Comparison of ENCODE assay signal across 8 cellular contexts in genomic region chr9:94639045-94639995, GRCh38. TPM values are rescaled to one million over a fixed set of nuclear protein-coding genes. Genes with fewer than 3 reads are reported as not detected.
DNase-seq lines count a peak whose midpoint lies in the region; TF ChIP-seq lines count a peak whose summit lies in the region.

Gene FBP1 (minus strand): TSS chr9:94639518. CDS start chr9:94639310, 208 bp downstream.

- H3K27ac ChIP-seq in muscle layer of colon (ENCODE audit: low read depth, low read length) (no peak within 1 kb of the TSS), suprapubic skin (no peak within 1 kb of the TSS)

- H3K4me3 ChIP-seq in GM06990 (replicated peaks; ENCODE audit: low read depth, low read length): peak within 1 kb of the TSS; percentile 63
- peak within 1 kb of the TSS; percentile 40 to 56 for H3K4me3 ChIP-seq in muscle layer of colon (ENCODE audit: low read depth in 1 of 2, low read length in 2 of 2)
- H3K4me3 ChIP-seq in suprapubic skin: peak within 1 kb of the TSS; percentile 58

- H3K27me3 Mint-ChIP-seq in endothelial cell (ENCODE audit: unreplicated experiment): peaks cover 9% of the 10 kb centered on the region

- DNase-seq in GM06990 (ENCODE audit: extremely low read depth, insufficient read length) (peak; percentile 49), HuH-7 (ENCODE audit: low spot score) (peak; percentile 44), endothelial cell (ENCODE audit: low spot score) (peak; percentile 32), suprapubic skin (ENCODE audit: low spot score in 2 of 2) (no peak), NCI-H187 (lab: John Stamatoyannopoulos, UW) (no peak), glomerular visceral epithelial cell (ENCODE audit: extremely low spot score) (no peak)
- DNase-seq in activated CD8-positive, alpha-beta memory T cell treated with anti-CD3 and anti-CD28 coated beads for 24 hours: peak; percentile 76

- no peak for TF ChIP-seq EP300 in suprapubic skin (IDR thresholded peaks at IDR 0.05)

- no peak within 1 kb of the TSS for H3K9ac ChIP-seq in muscle layer of colon (ENCODE audit: low read length)

- no peaks in the 10 kb centered on the region for H3K36me3 ChIP-seq in GM06990 (ENCODE audit: control insufficient read depth, insufficient read depth, low read length)
- H3K36me3 ChIP-seq in muscle layer of colon (ENCODE audit: insufficient read depth, low read length): no peaks in the 10 kb centered on the region
- H3K36me3 ChIP-seq in suprapubic skin: no peaks in the 10 kb centered on the region

- no peak for TF ChIP-seq CTCF in GM06990 (IDR thresholded peaks at IDR 0.05; ENCODE audit: insufficient read depth, low read length, poor library complexity, severe bottlenecking)
- no peak for TF ChIP-seq CTCF in endothelial cell (IDR thresholded peaks at IDR 0.05; ENCODE audit: unreplicated experiment)
- no peak for TF ChIP-seq CTCF in suprapubic skin (IDR thresholded peaks at IDR 0.05)

- H3K9me3 Mint-ChIP-seq in endothelial cell (ENCODE audit: unreplicated experiment): no peaks in the 10 kb centered on the region

- no peak for TF ChIP-seq POLR2A in suprapubic skin (IDR thresholded peaks at IDR 0.05)

- WGBS in suprapubic skin: 16% methylated on average over 13 of the region's 80 CpGs

- H3K9me3 ChIP-seq in muscle layer of colon (ENCODE audit: low read length): no peaks in the 10 kb centered on the region
- H3K9me3 ChIP-seq in suprapubic skin: no peaks in the 10 kb centered on the region

- H3K4me1 ChIP-seq in muscle layer of colon (ENCODE audit: insufficient read depth, low read length) (no peaks in the 10 kb centered on the region), suprapubic skin (peaks cover 10% of the 10 kb centered on the region)

- H3K27ac Mint-ChIP-seq in endothelial cell (ENCODE audit: unreplicated experiment): peak within 1 kb of the TSS; percentile 3

- H3K36me3 Mint-ChIP-seq in endothelial cell (ENCODE audit: low read depth, unreplicated experiment): no peaks in the 10 kb centered on the region

- H3K27me3 ChIP-seq in GM06990 (replicated peaks; ENCODE audit: control insufficient read depth, insufficient read depth, low read length) (peaks cover 1% of the 10 kb centered on the region), muscle layer of colon (ENCODE audit: control insufficient read depth in 1 of 2, insufficient read depth in 2 of 2, low read length in 2 of 2) (peaks cover 0 to 13% of the 10 kb centered on the region in 2 donors), suprapubic skin (peaks cover 9% of the 10 kb centered on the region)

- H3K4me3 Mint-ChIP-seq in endothelial cell (ENCODE audit: unreplicated experiment): peak within 1 kb of the TSS; percentile 87

- H3K4me1 Mint-ChIP-seq in endothelial cell (ENCODE audit: unreplicated experiment): peaks cover 6% of the 10 kb centered on the region

RNA-seq across cellular contexts. Expression of gene FBP1, which starts in this region (rescaled TPM):
- total RNA-seq in endothelial cell (ENCODE audit: unreplicated experiment) (not detected), suprapubic skin (10 to 100 TPM in 3 of 4 donors, 1 to 10 TPM in 1; 4.5 to 15.2 (median 11.3) TPM)

Comparison
In these comparisons a context has a peak if more than half of its experiments do, and no peak if none do; other contexts are left out.
1. Peak in DNase-seq in endothelial cell; RNA of the gene not detected or under 1 TPM.
2. DNase-seq: peak in GM06990 (single experiment), HuH-7 (single experiment) and activated CD8-positive, alpha-beta memory T cell treated with anti-CD3 and anti-CD28 coated beads for 24 hours (single experiment); none in suprapubic skin (0 of 2), NCI-H187 (0 of 2) and glomerular visceral epithelial cell (single experiment).
3. Peak in every context shown above with its lines, with median percentiles within 50 percentile points of each other: H3K4me3 ChIP-seq.